Comparison of ENCODE assay signal across 17 cellular contexts in the genomic region with DNA sequence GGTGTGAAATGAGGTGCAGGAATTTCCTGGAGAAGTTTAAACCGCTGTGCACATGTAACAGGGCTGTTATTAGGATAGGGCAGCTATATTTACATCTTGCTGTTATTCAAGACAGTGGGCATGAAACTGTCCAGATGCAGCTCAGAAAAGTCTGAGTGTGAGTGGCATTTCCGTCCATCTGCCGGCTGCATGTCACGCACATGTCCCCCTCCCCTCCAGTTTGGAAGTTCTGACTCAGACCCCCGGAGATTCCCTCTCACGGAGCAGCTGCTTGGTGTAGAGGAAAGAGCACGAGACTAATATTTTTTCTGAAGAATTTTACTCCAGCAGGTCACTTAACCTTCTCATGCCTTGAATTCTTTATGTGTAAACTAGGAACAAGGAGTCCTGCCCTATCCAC.
DNase-seq lines count a peak whose midpoint lies in the region; ATAC-seq and TF ChIP-seq lines count a peak whose summit lies in the region.
"Had no signal": no experiment of that assay in that cellular context is flagged by ENCODE, and none has a peak within 500 bp of the region (broad histone marks: within the 10 kb centered on the region; RNA-seq: fewer than 3 reads in every experiment).

No MANE protein-coding gene starts in this region.

- DNase-seq in ACHN, result peak; percentile 26
- DNase-seq in NCI-H2171 (lab: John Stamatoyannopoulos, UW), result peak; percentile 58
- peak; percentile 87 for DNase-seq in chondrocyte (ENCODE audit: low spot score)
- peak; percentile 41 to 82 for DNase-seq in lung microvascular endothelial cell (ENCODE audit: low read depth in 2 of 2)
- DNase-seq in activated CD4-positive, alpha-beta T cell treated with anti-CD3 and anti-CD28 coated beads, Interleukin-2, amount 10 ng/mL, durations not matched to agents 7 days and 5 days, result no peak
- no peak for DNase-seq in effector memory CD8-positive, alpha-beta T cell
- DNase-seq in KG1 (lab: John Stamatoyannopoulos, UW), result no peak
- DNase-seq: activated CD4-positive, alpha-beta T cell treated with anti-CD3 and anti-CD28 coated beads for 1 hour; activated CD8-positive, alpha-beta memory T cell treated with anti-CD3 and anti-CD28 coated beads, Interleukin-2, amount 50 U/mL, for 48 hours; activated naive CD4-positive, alpha-beta T cell treated with anti-CD3 and anti-CD28 coated beads for 36 hours; hippocampal formation; naive thymus-derived CD4-positive, alpha-beta T cell; NCI-H187 treated with DMSO at 0.1 percent for 48 hours; Peyer's patch had no signal

- in situ Hi-C loops in ACHN (cut with HindIII; ENCODE audit: low pct_ligation_motif_present, low pct_unique_long_range_greater_than_20kb, low sequenced_read_pairs), result no loop called here

- H3K4me3 Mint-ChIP-seq in chondrocyte (ENCODE audit: unreplicated experiment), result no peak overlapping the region
- H3K4me3 Mint-ChIP-seq in activated CD4-positive, alpha-beta T cell treated with anti-CD3 and anti-CD28 coated beads, Interleukin-2, amount 10 ng/mL, durations not matched to agents 7 days and 5 days, result no peak overlapping the region
- no peak overlapping the region for H3K4me3 Mint-ChIP-seq in effector memory CD8-positive, alpha-beta T cell
- H3K4me3 Mint-ChIP-seq: activated naive CD4-positive, alpha-beta T cell treated with anti-CD3 and anti-CD28 coated beads for 36 hours; central memory CD8-positive, alpha-beta T cell; naive thymus-derived CD4-positive, alpha-beta T cell had no signal

- POLR2A ChIA-PET in activated CD4-positive, alpha-beta T cell treated with anti-CD3 and anti-CD28 coated beads, Interleukin-2, amount 10 ng/mL, durations not matched to agents 7 days and 5 days (lab: Charles Lee), result no interaction called here

- CTCF ChIA-PET in activated CD4-positive, alpha-beta T cell treated with anti-CD3 and anti-CD28 coated beads, Interleukin-2, amount 10 ng/mL, durations not matched to agents 7 days and 5 days (lab: Charles Lee), result no interaction called here

- no peaks in the 10 kb centered on the region for H3K27me3 Mint-ChIP-seq in chondrocyte (ENCODE audit: low read depth)
- H3K27me3 Mint-ChIP-seq in activated CD4-positive, alpha-beta T cell treated with anti-CD3 and anti-CD28 coated beads, Interleukin-2, amount 10 ng/mL, durations not matched to agents 7 days and 5 days, result peaks cover 9% of the 10 kb centered on the region
- H3K27me3 Mint-ChIP-seq in effector memory CD8-positive, alpha-beta T cell, result peaks cover 39 to 56% of the 10 kb centered on the region in 2 donors

- H3K4me1 Mint-ChIP-seq in chondrocyte (ENCODE audit: low read depth), result peaks cover 94% of the 10 kb centered on the region
- H3K4me1 Mint-ChIP-seq in activated CD4-positive, alpha-beta T cell treated with anti-CD3 and anti-CD28 coated beads, Interleukin-2, amount 10 ng/mL, durations not matched to agents 7 days and 5 days, result peaks cover 8% of the 10 kb centered on the region
- peaks cover 0 to 2% of the 10 kb centered on the region in 2 donors for H3K4me1 Mint-ChIP-seq in effector memory CD8-positive, alpha-beta T cell (ENCODE audit: low read depth in 2 of 2)
- H3K4me1 Mint-ChIP-seq: central memory CD8-positive, alpha-beta T cell had no signal

- no peaks in the 10 kb centered on the region for H3K9me3 Mint-ChIP-seq in chondrocyte (ENCODE audit: low read depth)
- H3K9me3 Mint-ChIP-seq in activated CD4-positive, alpha-beta T cell treated with anti-CD3 and anti-CD28 coated beads, Interleukin-2, amount 10 ng/mL, durations not matched to agents 7 days and 5 days, result no peaks in the 10 kb centered on the region
- H3K9me3 Mint-ChIP-seq in effector memory CD8-positive, alpha-beta T cell, result no peaks in the 10 kb centered on the region
- H3K9me3 Mint-ChIP-seq: activated naive CD4-positive, alpha-beta T cell treated with anti-CD3 and anti-CD28 coated beads for 36 hours; central memory CD8-positive, alpha-beta T cell; naive thymus-derived CD4-positive, alpha-beta T cell had no signal

- peaks cover 83% of the 10 kb centered on the region for H3K36me3 Mint-ChIP-seq in chondrocyte (ENCODE audit: low read depth)
- H3K36me3 Mint-ChIP-seq in activated CD4-positive, alpha-beta T cell treated with anti-CD3 and anti-CD28 coated beads, Interleukin-2, amount 10 ng/mL, durations not matched to agents 7 days and 5 days (ENCODE audit: low read depth), result no peaks in the 10 kb centered on the region
- H3K36me3 Mint-ChIP-seq in effector memory CD8-positive, alpha-beta T cell (ENCODE audit: insufficient read depth), result peaks cover 3% of the 10 kb centered on the region

- ATAC-seq in effector memory CD8-positive, alpha-beta T cell (replicated peaks), result no peak
- ATAC-seq in HG02938 (IDR thresholded peaks at IDR 0.05; ENCODE audit: unreplicated experiment), result no peak
- ATAC-seq: A549; naive thymus-derived CD4-positive, alpha-beta T cell had no signal

- H3K27ac Mint-ChIP-seq in chondrocyte (ENCODE audit: unreplicated experiment), result peak overlapping the region; percentile 99
- H3K27ac Mint-ChIP-seq in activated CD4-positive, alpha-beta T cell treated with anti-CD3 and anti-CD28 coated beads, Interleukin-2, amount 10 ng/mL, durations not matched to agents 7 days and 5 days, result no peak overlapping the region
- H3K27ac Mint-ChIP-seq in effector memory CD8-positive, alpha-beta T cell, result no peak overlapping the region
- H3K27ac Mint-ChIP-seq: activated naive CD4-positive, alpha-beta T cell treated with anti-CD3 and anti-CD28 coated beads for 36 hours; naive thymus-derived CD4-positive, alpha-beta T cell had no signal

- TF ChIP-seq CTCF in chondrocyte (IDR thresholded peaks at IDR 0.05), result no peak

Comparison
In these comparisons a context has a peak if more than half of its experiments do, and no peak if none do; other contexts are left out.
1. DNase-seq: peak in ACHN (single experiment), NCI-H2171 (single experiment), chondrocyte (single experiment) and lung microvascular endothelial cell (2 of 2); none in activated CD4-positive, alpha-beta T cell treated with anti-CD3 and anti-CD28 coated beads, Interleukin-2, amount 10 ng/mL, durations not matched to agents 7 days and 5 days (single experiment), effector memory CD8-positive, alpha-beta T cell (0 of 3) and KG1 (single experiment).